1 cellular context compared by ENCODE assay signal in genomic region chr1:15197591-15198447, GRCh38.
TF ChIP-seq lines count a peak whose summit lies in the region.

No MANE protein-coding gene starts in this region.

TF ChIP-seq in GM23338, 12 proteins besides CTCF, POLR2A, EP300 and RAD21 (continued from another document):
- TF ChIP-seq, protein P1, sequence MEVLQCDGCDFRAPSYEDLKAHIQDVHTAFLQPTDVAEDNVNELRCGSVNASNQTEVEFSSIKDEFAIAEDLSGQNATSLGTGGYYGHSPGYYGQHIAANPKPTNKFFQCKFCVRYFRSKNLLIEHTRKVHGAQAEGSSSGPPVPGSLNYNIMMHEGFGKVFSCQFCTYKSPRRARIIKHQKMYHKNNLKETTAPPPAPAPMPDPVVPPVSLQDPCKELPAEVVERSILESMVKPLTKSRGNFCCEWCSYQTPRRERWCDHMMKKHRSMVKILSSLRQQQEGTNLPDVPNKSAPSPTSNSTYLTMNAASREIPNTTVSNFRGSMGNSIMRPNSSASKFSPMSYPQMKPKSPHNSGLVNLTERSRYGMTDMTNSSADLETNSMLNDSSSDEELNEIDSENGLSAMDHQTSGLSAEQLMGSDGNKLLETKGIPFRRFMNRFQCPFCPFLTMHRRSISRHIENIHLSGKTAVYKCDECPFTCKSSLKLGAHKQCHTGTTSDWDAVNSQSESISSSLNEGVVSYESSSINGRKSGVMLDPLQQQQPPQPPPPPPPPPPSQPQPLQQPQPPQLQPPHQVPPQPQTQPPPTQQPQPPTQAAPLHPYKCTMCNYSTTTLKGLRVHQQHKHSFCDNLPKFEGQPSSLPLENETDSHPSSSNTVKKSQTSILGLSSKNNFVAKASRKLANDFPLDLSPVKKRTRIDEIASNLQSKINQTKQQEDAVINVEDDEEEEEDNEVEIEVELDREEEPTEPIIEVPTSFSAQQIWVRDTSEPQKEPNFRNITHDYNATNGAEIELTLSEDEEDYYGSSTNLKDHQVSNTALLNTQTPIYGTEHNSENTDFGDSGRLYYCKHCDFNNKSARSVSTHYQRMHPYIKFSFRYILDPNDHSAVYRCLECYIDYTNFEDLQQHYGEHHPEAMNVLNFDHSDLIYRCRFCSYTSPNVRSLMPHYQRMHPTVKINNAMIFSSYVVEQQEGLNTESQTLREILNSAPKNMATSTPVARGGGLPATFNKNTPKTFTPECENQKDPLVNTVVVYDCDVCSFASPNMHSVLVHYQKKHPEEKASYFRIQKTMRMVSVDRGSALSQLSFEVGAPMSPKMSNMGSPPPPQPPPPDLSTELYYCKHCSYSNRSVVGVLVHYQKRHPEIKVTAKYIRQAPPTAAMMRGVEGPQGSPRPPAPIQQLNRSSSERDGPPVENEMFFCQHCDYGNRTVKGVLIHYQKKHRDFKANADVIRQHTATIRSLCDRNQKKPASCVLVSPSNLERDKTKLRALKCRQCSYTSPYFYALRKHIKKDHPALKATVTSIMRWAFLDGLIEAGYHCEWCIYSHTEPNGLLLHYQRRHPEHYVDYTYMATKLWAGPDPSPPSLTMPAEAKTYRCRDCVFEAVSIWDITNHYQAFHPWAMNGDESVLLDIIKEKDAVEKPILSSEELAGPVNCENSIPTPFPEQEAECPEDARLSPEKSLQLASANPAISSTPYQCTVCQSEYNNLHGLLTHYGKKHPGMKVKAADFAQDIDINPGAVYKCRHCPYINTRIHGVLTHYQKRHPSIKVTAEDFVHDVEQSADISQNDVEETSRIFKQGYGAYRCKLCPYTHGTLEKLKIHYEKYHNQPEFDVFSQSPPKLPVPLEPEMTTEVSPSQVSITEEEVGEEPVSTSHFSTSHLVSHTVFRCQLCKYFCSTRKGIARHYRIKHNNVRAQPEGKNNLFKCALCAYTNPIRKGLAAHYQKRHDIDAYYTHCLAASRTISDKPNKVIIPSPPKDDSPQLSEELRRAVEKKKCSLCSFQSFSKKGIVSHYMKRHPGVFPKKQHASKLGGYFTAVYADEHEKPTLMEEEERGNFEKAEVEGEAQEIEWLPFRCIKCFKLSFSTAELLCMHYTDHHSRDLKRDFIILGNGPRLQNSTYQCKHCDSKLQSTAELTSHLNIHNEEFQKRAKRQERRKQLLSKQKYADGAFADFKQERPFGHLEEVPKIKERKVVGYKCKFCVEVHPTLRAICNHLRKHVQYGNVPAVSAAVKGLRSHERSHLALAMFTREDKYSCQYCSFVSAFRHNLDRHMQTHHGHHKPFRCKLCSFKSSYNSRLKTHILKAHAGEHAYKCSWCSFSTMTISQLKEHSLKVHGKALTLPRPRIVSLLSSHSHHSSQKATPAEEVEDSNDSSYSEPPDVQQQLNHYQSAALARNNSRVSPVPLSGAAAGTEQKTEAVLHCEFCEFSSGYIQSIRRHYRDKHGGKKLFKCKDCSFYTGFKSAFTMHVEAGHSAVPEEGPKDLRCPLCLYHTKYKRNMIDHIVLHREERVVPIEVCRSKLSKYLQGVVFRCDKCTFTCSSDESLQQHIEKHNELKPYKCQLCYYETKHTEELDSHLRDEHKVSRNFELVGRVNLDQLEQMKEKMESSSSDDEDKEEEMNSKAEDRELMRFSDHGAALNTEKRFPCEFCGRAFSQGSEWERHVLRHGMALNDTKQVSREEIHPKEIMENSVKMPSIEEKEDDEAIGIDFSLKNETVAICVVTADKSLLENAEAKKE (CRISPR knock-in tag; IDR thresholded peaks at IDR 0.05) = no peak
- TF ChIP-seq CREB1 (CRISPR knock-in tag; IDR thresholded peaks at IDR 0.05; ENCODE audit: low read depth) = no peak
- TF ChIP-seq, protein P2, sequence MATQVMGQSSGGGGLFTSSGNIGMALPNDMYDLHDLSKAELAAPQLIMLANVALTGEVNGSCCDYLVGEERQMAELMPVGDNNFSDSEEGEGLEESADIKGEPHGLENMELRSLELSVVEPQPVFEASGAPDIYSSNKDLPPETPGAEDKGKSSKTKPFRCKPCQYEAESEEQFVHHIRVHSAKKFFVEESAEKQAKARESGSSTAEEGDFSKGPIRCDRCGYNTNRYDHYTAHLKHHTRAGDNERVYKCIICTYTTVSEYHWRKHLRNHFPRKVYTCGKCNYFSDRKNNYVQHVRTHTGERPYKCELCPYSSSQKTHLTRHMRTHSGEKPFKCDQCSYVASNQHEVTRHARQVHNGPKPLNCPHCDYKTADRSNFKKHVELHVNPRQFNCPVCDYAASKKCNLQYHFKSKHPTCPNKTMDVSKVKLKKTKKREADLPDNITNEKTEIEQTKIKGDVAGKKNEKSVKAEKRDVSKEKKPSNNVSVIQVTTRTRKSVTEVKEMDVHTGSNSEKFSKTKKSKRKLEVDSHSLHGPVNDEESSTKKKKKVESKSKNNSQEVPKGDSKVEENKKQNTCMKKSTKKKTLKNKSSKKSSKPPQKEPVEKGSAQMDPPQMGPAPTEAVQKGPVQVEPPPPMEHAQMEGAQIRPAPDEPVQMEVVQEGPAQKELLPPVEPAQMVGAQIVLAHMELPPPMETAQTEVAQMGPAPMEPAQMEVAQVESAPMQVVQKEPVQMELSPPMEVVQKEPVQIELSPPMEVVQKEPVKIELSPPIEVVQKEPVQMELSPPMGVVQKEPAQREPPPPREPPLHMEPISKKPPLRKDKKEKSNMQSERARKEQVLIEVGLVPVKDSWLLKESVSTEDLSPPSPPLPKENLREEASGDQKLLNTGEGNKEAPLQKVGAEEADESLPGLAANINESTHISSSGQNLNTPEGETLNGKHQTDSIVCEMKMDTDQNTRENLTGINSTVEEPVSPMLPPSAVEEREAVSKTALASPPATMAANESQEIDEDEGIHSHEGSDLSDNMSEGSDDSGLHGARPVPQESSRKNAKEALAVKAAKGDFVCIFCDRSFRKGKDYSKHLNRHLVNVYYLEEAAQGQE (IDR thresholded peaks at IDR 0.05; ENCODE audit: unreplicated experiment) = no peak
